ENCODE assay signal across 3 cellular contexts in the genomic region with DNA sequence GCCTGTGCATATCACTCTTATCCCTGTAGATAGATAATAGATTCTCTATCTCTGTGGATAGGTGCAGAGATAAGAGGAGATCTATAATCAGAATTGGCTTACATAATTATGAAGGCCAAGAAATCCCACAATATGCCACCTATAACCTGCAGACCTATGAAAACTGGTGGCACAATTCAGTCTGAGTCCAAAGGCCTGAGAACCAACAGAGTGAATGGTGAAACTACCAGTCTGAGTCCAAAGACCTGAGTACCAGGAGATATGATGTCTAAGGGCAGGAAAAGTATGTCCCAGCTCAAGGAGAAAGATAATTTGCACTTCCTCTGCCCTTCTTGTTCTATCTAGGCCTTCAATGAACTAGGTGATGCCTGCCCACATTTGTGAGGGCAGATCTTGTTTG. TPM values are rescaled to one million over a fixed set of nuclear protein-coding genes. Genes with fewer than 3 reads are reported as not detected.
"Had no signal": no experiment of that assay in that cellular context is flagged by ENCODE, and none has a peak within 500 bp of the region (broad histone marks: within the 10 kb centered on the region; RNA-seq: fewer than 3 reads in every experiment).

No MANE protein-coding gene starts in this region.

RNA-seq across cellular contexts. Expression of a gene that starts 54.6 kb away (rescaled TPM):
- total RNA-seq: HepG2, HT-29 had no signal
- polyA plus RNA-seq: IgD-negative memory B cell had no signal
